Comparison of ENCODE assay signal across 25 cellular contexts in genomic region chr14:74898694-74899093, GRCh38. TPM values are rescaled to one million over a fixed set of nuclear protein-coding genes. Genes with fewer than 3 reads are reported as not detected.
"Had no signal": no experiment of that assay in that cellular context is flagged by ENCODE, and none has a peak within 500 bp of the region (broad histone marks: within the 10 kb centered on the region; RNA-seq: fewer than 3 reads in every experiment).

No MANE protein-coding gene starts in this region.

- H3K9me3 ChIP-seq: suprapubic skin had no signal

- H3K27ac ChIP-seq: brain microvascular endothelial cell, foreskin keratinocyte, SK-N-MC, suprapubic skin had no signal

- H3K27me3 Mint-ChIP-seq: activated CD8-positive, alpha-beta memory T cell treated with anti-CD3 and anti-CD28 coated beads, Interleukin-2, amount 10 ng/mL, durations not matched to agents 7 days and 5 days; dendritic cell treated with granulocyte-macrophage colony-stimulating factor and Interleukin-4, amounts not matched to agents 40 ng/mL and 50 ng/mL, for 4 days; naive thymus-derived CD8-positive, alpha-beta T cell; T-cell had no signal

- DNase-seq: activated CD4-positive, alpha-beta T cell treated with anti-CD3 and anti-CD28 coated beads, Interleukin-2, amount 50 U/mL, for 4 hours; activated CD4-positive, CD25-positive, alpha-beta regulatory T cell treated with anti-CD3 and anti-CD28 coated beads, Interleukin-2, amount 50 U/mL, for 72 hours; activated CD8-positive, alpha-beta memory T cell treated with anti-CD3 and anti-CD28 coated beads, Interleukin-2, amount 10 ng/mL, durations not matched to agents 7 days and 5 days; activated effector memory CD4-positive, alpha-beta T cell treated with anti-CD3 and anti-CD28 coated beads, Interleukin-2, amount 50 U/mL, for 16 hours; activated T-cell treated with anti-CD3 and anti-CD28 coated beads, Interleukin-2, amount 50 U/mL, for 1 hour; anterior cingulate cortex; brain microvascular endothelial cell; cerebellar nuclear complex; effector memory CD4-positive, alpha-beta T cell; foreskin keratinocyte; glutamatergic neuron; kidney glomerular epithelial cell; naive thymus-derived CD8-positive, alpha-beta T cell; stimulated activated CD4-positive, alpha-beta T cell treated with anti-CD3 and anti-CD28 coated beads, Interleukin-15, amount 100 ng/mL, for 24 hours; stimulated activated CD4-positive, alpha-beta T cell treated with anti-CD3 and anti-CD28 coated beads, Interleukin-4, amount 100 ng/mL, for 1 hour; stimulated activated naive CD4-positive, alpha-beta T cell treated with Interleukin-2 at 50 U/mL for 16 hours; T-cell; T-helper 9 cell; trophoblast cell had no signal

- H3K4me3 Mint-ChIP-seq: activated CD8-positive, alpha-beta memory T cell treated with anti-CD3 and anti-CD28 coated beads, Interleukin-2, amount 10 ng/mL, durations not matched to agents 7 days and 5 days; dendritic cell treated with granulocyte-macrophage colony-stimulating factor and Interleukin-4, amounts not matched to agents 40 ng/mL and 50 ng/mL, for 4 days; naive thymus-derived CD8-positive, alpha-beta T cell; T-cell had no signal

- H3K4me3 ChIP-seq: lung, SK-N-MC, suprapubic skin had no signal

- H3K27me3 ChIP-seq: brain microvascular endothelial cell, foreskin keratinocyte, suprapubic skin had no signal

- H3K27ac Mint-ChIP-seq: activated CD8-positive, alpha-beta memory T cell treated with anti-CD3 and anti-CD28 coated beads, Interleukin-2, amount 10 ng/mL, durations not matched to agents 7 days and 5 days; dendritic cell treated with granulocyte-macrophage colony-stimulating factor and Interleukin-4, amounts not matched to agents 40 ng/mL and 50 ng/mL, for 4 days had no signal

- ATAC-seq: activated CD8-positive, alpha-beta memory T cell treated with anti-CD3 and anti-CD28 coated beads, Interleukin-2, amount 10 ng/mL, durations not matched to agents 7 days and 5 days; activated naive CD4-positive, alpha-beta T cell treated with anti-CD3 and anti-CD28 coated beads, Interleukin-2, amount 50 U/mL, for 72 hours; foreskin keratinocyte; naive thymus-derived CD8-positive, alpha-beta T cell; T-cell had no signal

- H3K9me3 Mint-ChIP-seq: activated naive CD4-positive, alpha-beta T cell treated with anti-CD3 and anti-CD28 coated beads, Interleukin-2, amount 50 U/mL, for 72 hours; dendritic cell treated with granulocyte-macrophage colony-stimulating factor and Interleukin-4, amounts not matched to agents 40 ng/mL and 50 ng/mL, for 4 days; naive thymus-derived CD8-positive, alpha-beta T cell; T-cell had no signal

RNA-seq across cellular contexts. Expression of gene PROX2, which starts 22.7 kb away (rescaled TPM):
- total RNA-seq: foreskin keratinocyte, skeletal muscle tissue had no signal

RNA-seq across cellular contexts. Expression of gene PGF, which starts 56.7 kb away (rescaled TPM):
- total RNA-seq: naive thymus-derived CD8-positive, alpha-beta T cell had no signal
